In the genomic region with DNA sequence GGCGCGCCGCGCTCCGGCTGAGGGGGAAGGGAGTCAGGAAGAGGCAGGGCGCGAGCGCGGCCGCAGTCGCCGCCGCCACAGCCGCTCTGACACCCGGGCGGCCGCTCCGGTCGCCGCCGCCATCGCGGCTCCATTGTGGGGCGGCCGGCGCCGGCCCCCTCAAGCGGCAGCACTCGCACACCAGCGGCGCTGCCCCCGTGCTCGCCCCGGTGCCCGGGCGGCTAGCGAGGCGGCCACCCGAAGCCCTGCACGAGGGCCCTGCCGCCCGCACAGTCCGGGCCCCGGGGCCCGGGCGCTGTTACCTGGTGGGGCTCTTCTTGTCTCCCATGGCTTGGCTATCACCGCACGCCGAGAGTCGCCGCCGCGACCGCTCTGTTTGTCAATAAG, we compare ENCODE assay signal across 8 cellular contexts. TPM values are rescaled to one million over a fixed set of nuclear protein-coding genes. Genes with fewer than 3 reads are reported as not detected.
DNase-seq lines count a peak whose midpoint lies in the region; ATAC-seq, FAIRE-seq and TF ChIP-seq lines count a peak whose summit lies in the region.

No MANE protein-coding gene starts in this region.

- H3K27me3 ChIP-seq in foreskin keratinocyte (no peaks in the 10 kb centered on the region), gastrocnemius medialis (no peaks in the 10 kb centered on the region)

- TF ChIP-seq POLR2A in gastrocnemius medialis (IDR thresholded peaks at IDR 0.05) (no peak), H54 (IDR thresholded peaks at IDR 0.05; ENCODE audit: low read depth, low read length) (no peak)

- H3K9me3 ChIP-seq in gastrocnemius medialis = no peaks in the 10 kb centered on the region

- in situ Hi-C loops in gastrocnemius medialis (cut with MboI; ENCODE audit: low sequenced_read_pairs in 4 of 4) = loop anchor here (5.0 to 10.0 kb wide), 4 partner anchors 87 to 103 kb away; partner anchors contain the start of genes PPHLN1 (in 2 of the 4), ZCRB1 (in 2 of the 4) and GXYLT1 (in 1 of the 4)

- TF ChIP-seq CTCF in foreskin keratinocyte (conservative IDR thresholded peaks at IDR 0.05) = no peak
- TF ChIP-seq CTCF in gastrocnemius medialis (IDR thresholded peaks at IDR 0.05 in 4 of 5, conservative IDR thresholded peaks at IDR 0.05 in 1 of 5) = no peak

- intact Hi-C loops in gastrocnemius medialis (cut with DNase I; ENCODE audit: low total_unique reads) = loop anchor here (1.0 to 5.0 kb wide), 4 partner anchors 88 to 1569 kb away; partner anchors contain the start of genes GXYLT1, PPHLN1, TWF1 and ZCRB1

- H3K4me1 ChIP-seq in foreskin keratinocyte = peaks cover 13% of the 10 kb centered on the region
- peaks cover 48 to 51% of the 10 kb centered on the region in 2 donors for H3K4me1 ChIP-seq in gastrocnemius medialis

- H3K4me3 ChIP-seq in gastrocnemius medialis = peak overlapping the region; percentile 73 to 85 (median 79)

- peaks cover 0 to 8% of the 10 kb centered on the region in 2 donors for H3K36me3 ChIP-seq in gastrocnemius medialis

- FAIRE-seq in H54 (lab: Jason Lieb, UNC) = no peak

- H3K27ac ChIP-seq in foreskin keratinocyte (peak overlapping the region; percentile 94), gastrocnemius medialis (peak overlapping the region; percentile 77 to 98 (median 89))

- DNase-seq in foreskin keratinocyte = no peak
- DNase-seq in gastrocnemius medialis = no peak
- DNase-seq in H54 (ENCODE audit: insufficient read length, low spot score) = no peak
- DNase-seq in stimulated activated CD4-positive, alpha-beta T cell treated with anti-CD3 and anti-CD28 coated beads, Interleukin-4, amount 100 ng/mL, for 4 hours = no peak
- DNase-seq in islet precursor cell = no peak

- ATAC-seq in GM18519 (IDR thresholded peaks at IDR 0.05; ENCODE audit: low FRiP score, unreplicated experiment) = peak; percentile 27
- peak; percentile 30 for ATAC-seq in HG02678 (IDR thresholded peaks at IDR 0.05; ENCODE audit: unreplicated experiment)
- ATAC-seq in SK-N-SH treated with all-trans-retinoic acid at 6 μM for 48 hours = peak; percentile 43
- peak; percentile 43 for ATAC-seq in foreskin keratinocyte
- peak in 1 of 2 donors; percentile 24 for ATAC-seq in gastrocnemius medialis

TF ChIP-seq in SK-N-SH treated with all-trans-retinoic acid at 6 μM for 48 hours, 23 proteins besides CTCF, POLR2A, EP300 and RAD21:
- TF ChIP-seq ZFP30 (CRISPR knock-in tag; IDR thresholded peaks at IDR 0.05) (no peak), ZFP3 (CRISPR knock-in tag; IDR thresholded peaks at IDR 0.05) (no peak), ARNTL (CRISPR knock-in tag; IDR thresholded peaks at IDR 0.05; ENCODE audit: borderline replicate concordance, low read depth) (no peak)
- TF ChIP-seq, protein P1, sequence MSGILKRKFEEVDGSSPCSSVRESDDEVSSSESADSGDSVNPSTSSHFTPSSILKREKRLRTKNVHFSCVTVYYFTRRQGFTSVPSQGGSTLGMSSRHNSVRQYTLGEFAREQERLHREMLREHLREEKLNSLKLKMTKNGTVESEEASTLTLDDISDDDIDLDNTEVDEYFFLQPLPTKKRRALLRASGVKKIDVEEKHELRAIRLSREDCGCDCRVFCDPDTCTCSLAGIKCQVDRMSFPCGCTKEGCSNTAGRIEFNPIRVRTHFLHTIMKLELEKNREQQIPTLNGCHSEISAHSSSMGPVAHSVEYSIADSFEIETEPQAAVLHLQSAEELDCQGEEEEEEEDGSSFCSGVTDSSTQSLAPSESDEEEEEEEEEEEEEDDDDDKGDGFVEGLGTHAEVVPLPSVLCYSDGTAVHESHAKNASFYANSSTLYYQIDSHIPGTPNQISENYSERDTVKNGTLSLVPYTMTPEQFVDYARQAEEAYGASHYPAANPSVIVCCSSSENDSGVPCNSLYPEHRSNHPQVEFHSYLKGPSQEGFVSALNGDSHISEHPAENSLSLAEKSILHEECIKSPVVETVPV (CRISPR knock-in tag; IDR thresholded peaks at IDR 0.05) = no peak

RNA-seq across cellular contexts. Expression of gene YAF2, which starts 0.2 kb away (rescaled TPM):
- total RNA-seq in foreskin keratinocyte = 12.4 and 13.1 TPM in 2 replicates
- polyA plus RNA-seq in foreskin keratinocyte = 8.1 and 9.9 TPM in 2 replicates
- 10 to 100 TPM; 38.5 to 66.9 (median 54.5) TPM for total RNA-seq in gastrocnemius medialis
